ENCODE assay signal across 8 cellular contexts in the genomic region with DNA sequence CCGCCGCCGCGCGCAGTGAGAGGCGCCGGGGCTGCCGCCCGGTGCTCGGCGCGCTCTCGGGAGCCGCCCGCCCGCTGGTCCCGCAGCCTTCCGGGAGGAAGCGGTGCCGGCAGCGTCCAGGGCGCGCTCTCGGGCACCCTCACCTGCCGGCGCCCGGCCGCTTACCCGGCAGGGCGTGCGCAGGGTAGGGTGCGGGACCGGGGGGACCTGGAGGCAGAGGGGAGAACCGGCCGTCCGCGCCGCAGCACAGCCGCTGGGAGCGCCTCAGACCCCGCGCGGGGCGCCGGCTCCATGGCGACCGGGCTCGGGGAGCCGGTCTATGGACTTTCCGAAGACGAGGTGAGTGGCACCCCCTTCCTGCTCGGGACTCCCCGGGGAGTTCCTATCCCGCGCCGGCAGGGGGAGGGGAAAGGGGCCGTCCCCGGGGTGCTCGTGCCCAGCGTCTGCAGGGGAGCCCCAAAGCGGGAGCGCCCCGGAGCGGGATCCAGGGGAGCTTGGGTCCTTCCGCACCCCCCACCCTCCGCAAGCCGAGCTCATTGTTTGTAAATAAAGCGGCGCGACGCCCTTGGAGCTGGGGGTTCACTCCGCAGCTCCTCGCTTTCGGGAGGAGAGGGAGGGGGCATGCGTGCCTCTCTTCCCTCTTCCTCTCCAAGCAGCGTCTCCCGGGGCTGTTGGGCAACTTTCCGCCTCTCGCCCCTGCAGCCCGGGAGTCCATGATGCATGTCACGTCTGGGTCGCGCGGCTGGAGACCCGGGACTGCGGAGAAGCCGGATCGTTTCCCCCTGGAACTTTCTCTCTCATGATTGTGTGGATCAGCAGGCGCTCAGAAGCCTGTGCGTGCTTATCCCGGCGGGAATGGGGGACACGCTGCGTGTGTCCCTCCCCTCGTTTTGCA. TPM values are rescaled to one million over a fixed set of nuclear protein-coding genes. Genes with fewer than 3 reads are reported as not detected.
DNase-seq lines count a peak whose midpoint lies in the region; ATAC-seq and TF ChIP-seq lines count a peak whose summit lies in the region.

No MANE protein-coding gene starts in this region.

- H3K9ac ChIP-seq in BLaER1 treated with 17β-estradiol and CSF1 and Interleukin-3, amounts not matched to agents 10 nM and 100 nM: peak overlapping the region; percentile 78 to 94 (median 83)

- peaks cover 0 to 52% (median 11%) of the 10 kb centered on the region in 11 experiments; a peak in 13 of 22 replicates for H4K20me1 ChIP-seq in BLaER1 treated with 17β-estradiol and CSF1 and Interleukin-3, amounts not matched to agents 10 nM and 100 nM

- no peaks in the 10 kb centered on the region; a peak in 1 of 22 replicates for H3K27me3 ChIP-seq in BLaER1 treated with 17β-estradiol and CSF1 and Interleukin-3, amounts not matched to agents 10 nM and 100 nM
- no peaks in the 10 kb centered on the region for H3K27me3 ChIP-seq in ovary

- peak in 2 of 3 donors; percentile 18 to 27 for TF ChIP-seq CTCF in ovary (IDR thresholded peaks at IDR 0.05)

- ATAC-seq in GM19043 (IDR thresholded peaks at IDR 0.05; ENCODE audit: low read depth, unreplicated experiment) (peak; percentile 31), HG03159 (IDR thresholded peaks at IDR 0.05; ENCODE audit: unreplicated experiment) (peak; percentile 43)

- H3K4me2 ChIP-seq in BLaER1 treated with 17β-estradiol and CSF1 and Interleukin-3, amounts not matched to agents 10 nM and 100 nM: peak overlapping the region; percentile 83 to 99 (median 96)

- peak; percentile 47 for DNase-seq in OCI-M1 (lab: John Stamatoyannopoulos, UW)
- DNase-seq in activated gamma-delta T cell treated with anti-CD3 and anti-CD28 coated beads, Interleukin-2, amount 50 U/mL, for 16 hours (ENCODE audit: low read depth): peak; percentile 26
- peak; percentile 46 for DNase-seq in glomerular visceral epithelial cell (ENCODE audit: extremely low spot score)
- DNase-seq in ovary: peak; percentile 30 to 63 (median 54)
- DNase-seq in COLO829 (ENCODE audit: low spot score): no peak

- H3K4me1 ChIP-seq in BLaER1 treated with 17β-estradiol and CSF1 and Interleukin-3, amounts not matched to agents 10 nM and 100 nM: peaks cover 20 to 54% (median 38%) of the 10 kb centered on the region in 10 experiments
- peaks cover 7% of the 10 kb centered on the region for H3K4me1 ChIP-seq in ovary (ENCODE audit: insufficient read depth)

- no peaks in the 10 kb centered on the region for H3K9me3 ChIP-seq in BLaER1 treated with 17β-estradiol and CSF1 and Interleukin-3, amounts not matched to agents 10 nM and 100 nM (replicated peaks in 1 of 11)
- no peaks in the 10 kb centered on the region for H3K9me3 ChIP-seq in ovary

- intact Hi-C loops in ovary (cut with DNase I): loop anchor here (2.0 to 10.0 kb wide), 6 partner anchors 78 to 720 kb away; a partner anchor contains a TSS

- WGBS in ovary, 3 donors: 0 to 1% (median 0%) methylated on average over 68 to 95 of the region's 95 CpGs

- no peak for TF ChIP-seq POLR2A in ovary (IDR thresholded peaks at IDR 0.05)

- H3K27ac ChIP-seq in BLaER1 treated with 17β-estradiol and CSF1 and Interleukin-3, amounts not matched to agents 10 nM and 100 nM: peak overlapping the region in 10 of 11 experiments; percentile 62 to 89 (median 80); a peak in 20 of 22 replicates
- peak overlapping the region; percentile 67 to 86 for H3K27ac ChIP-seq in ovary

- H3K36me3 ChIP-seq in BLaER1 treated with 17β-estradiol and CSF1 and Interleukin-3, amounts not matched to agents 10 nM and 100 nM: no peaks in the 10 kb centered on the region
- no peaks in the 10 kb centered on the region for H3K36me3 ChIP-seq in ovary

- peak overlapping the region; percentile 79 to 99 (median 97) for H3K4me3 ChIP-seq in BLaER1 treated with 17β-estradiol and CSF1 and Interleukin-3, amounts not matched to agents 10 nM and 100 nM
- H3K4me3 ChIP-seq in ovary: peak overlapping the region; percentile 80

- no peak for TF ChIP-seq EP300 in ovary (IDR thresholded peaks at IDR 0.05)

RNA-seq across cellular contexts. Expression of a gene that starts 0.6 kb away (rescaled TPM):
- total RNA-seq in ovary: 10 to 100 TPM; 11.1 to 75.2 (median 20.6) TPM
- 10 to 100 TPM; 11.0 to 11.5 TPM for polyA plus RNA-seq in ovary
